Comparison of ENCODE assay signal across 1 cellular context in the genomic region with DNA sequence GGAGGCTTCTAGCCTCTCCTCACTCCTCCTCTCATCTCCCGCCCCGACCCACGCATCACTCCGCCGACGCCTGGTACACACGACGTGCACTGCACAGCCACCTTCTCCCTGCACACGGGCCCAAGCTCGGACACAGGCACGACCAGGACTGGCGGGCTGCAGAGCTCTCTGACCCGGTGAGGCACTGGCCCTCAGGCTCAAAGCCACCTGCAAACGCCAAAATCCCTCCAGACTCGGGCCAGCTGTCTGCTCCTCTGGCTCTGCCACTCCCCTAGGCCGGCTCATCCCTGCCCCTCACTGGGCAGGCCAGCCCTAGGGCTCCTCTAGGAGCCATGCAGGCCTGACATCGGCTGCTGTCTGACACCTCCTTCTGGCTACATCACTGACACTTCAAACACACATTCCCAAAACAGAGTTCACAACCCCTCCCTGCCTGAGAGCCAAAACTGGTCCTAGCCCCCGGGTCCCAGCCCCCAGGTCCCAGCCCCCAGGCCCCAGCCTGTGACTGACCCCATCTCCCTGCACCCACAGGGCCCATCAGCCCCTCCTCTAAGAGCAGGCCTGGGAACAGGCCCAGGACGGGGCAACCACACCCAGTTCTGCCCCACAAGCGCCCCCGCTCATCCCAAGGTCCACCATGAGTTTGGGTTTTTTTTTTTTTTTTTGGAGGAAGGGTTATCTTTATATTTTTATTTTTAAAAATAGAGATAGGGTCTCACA.
TF ChIP-seq lines count a peak whose summit lies in the region.

No MANE protein-coding gene starts in this region.

TF ChIP-seq in IMR-90, 13 proteins besides CTCF, POLR2A, EP300 and RAD21:
- TF ChIP-seq SMC3 (IDR thresholded peaks at IDR 0.05; ENCODE audit: low read depth, low read length), result no peak
- TF ChIP-seq CEBPB (IDR thresholded peaks at IDR 0.05; ENCODE audit: low read depth, low read length), result no peak
- no peak for TF ChIP-seq BHLHE40 (IDR thresholded peaks at IDR 0.05; ENCODE audit: low read depth, low read length)
- no peak for TF ChIP-seq RCOR1 (IDR thresholded peaks at IDR 0.05; ENCODE audit: insufficient replicate concordance, low read length)
- no peak for TF ChIP-seq NFE2L2 (IDR thresholded peaks at IDR 0.05; ENCODE audit: low read depth, low read length)
- no peak for TF ChIP-seq MAFK (IDR thresholded peaks at IDR 0.05; ENCODE audit: low read depth, low read length)
- TF ChIP-seq MXI1 (IDR thresholded peaks at IDR 0.05; ENCODE audit: borderline replicate concordance, low read depth, low read length), result no peak
- TF ChIP-seq, protein P1, sequence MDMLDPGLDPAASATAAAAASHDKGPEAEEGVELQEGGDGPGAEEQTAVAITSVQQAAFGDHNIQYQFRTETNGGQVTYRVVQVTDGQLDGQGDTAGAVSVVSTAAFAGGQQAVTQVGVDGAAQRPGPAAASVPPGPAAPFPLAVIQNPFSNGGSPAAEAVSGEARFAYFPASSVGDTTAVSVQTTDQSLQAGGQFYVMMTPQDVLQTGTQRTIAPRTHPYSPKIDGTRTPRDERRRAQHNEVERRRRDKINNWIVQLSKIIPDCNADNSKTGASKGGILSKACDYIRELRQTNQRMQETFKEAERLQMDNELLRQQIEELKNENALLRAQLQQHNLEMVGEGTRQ (IDR thresholded peaks at IDR 0.05; ENCODE audit: low read depth, low read length), result no peak
- TF ChIP-seq, protein P2, sequence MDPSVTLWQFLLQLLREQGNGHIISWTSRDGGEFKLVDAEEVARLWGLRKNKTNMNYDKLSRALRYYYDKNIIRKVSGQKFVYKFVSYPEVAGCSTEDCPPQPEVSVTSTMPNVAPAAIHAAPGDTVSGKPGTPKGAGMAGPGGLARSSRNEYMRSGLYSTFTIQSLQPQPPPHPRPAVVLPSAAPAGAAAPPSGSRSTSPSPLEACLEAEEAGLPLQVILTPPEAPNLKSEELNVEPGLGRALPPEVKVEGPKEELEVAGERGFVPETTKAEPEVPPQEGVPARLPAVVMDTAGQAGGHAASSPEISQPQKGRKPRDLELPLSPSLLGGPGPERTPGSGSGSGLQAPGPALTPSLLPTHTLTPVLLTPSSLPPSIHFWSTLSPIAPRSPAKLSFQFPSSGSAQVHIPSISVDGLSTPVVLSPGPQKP (IDR thresholded peaks at IDR 0.05; ENCODE audit: borderline replicate concordance, low read depth, low read length), result no peak
- TF ChIP-seq FOS (IDR thresholded peaks at IDR 0.05; ENCODE audit: low read depth, low read length), result no peak
- no peak for TF ChIP-seq RFX5 (IDR thresholded peaks at IDR 0.05; ENCODE audit: low read depth, low read length)
- no peak for TF ChIP-seq CHD1 (IDR thresholded peaks at IDR 0.05; ENCODE audit: low read depth, low read length)
- TF ChIP-seq MAZ (IDR thresholded peaks at IDR 0.05; ENCODE audit: borderline replicate concordance, low read depth, low read length), result no peak
TF ChIP-seq in IMR-90: peak in this region for 0.
